8 cellular contexts compared by ENCODE assay signal in genomic region chr15:40807028-40807887, GRCh38. TPM values are rescaled to one million over a fixed set of nuclear protein-coding genes. Genes with fewer than 3 reads are reported as not detected.
DNase-seq lines count a peak whose midpoint lies in the region; ATAC-seq and TF ChIP-seq lines count a peak whose summit lies in the region.

TSS of gene DNAJC17 (minus strand) at chr15:40807473. CDS start at chr15:40807446, 27 bp downstream.
TSS of gene ZFYVE19 (plus strand) at chr15:40807089. CDS start at chr15:40807590, 501 bp downstream.

- peak; percentile 94 for ATAC-seq in GM18502 (IDR thresholded peaks at IDR 0.05; ENCODE audit: poor library complexity, unreplicated experiment)
- ATAC-seq in HG02970 (IDR thresholded peaks at IDR 0.05; ENCODE audit: low FRiP score, unreplicated experiment), result peak; percentile 92
- peak; percentile 99 for ATAC-seq in right cardiac atrium

- WGBS in right cardiac atrium, result under 1% methylated on average over 64 of the region's 64 CpGs

- no peaks in the 10 kb centered on the region for H3K27me3 Mint-ChIP-seq in T-helper 2 cell treated with Interferon-gamma antibody and Interleukin-4, amounts not matched to agents 5 μg/mL and 100 μg/mL, for 36 hours (ENCODE audit: low read depth)

- H3K27ac Mint-ChIP-seq in T-helper 2 cell treated with Interferon-gamma antibody and Interleukin-4, amounts not matched to agents 5 μg/mL and 100 μg/mL, for 36 hours, result peak within 1 kb of the TSS; percentile 99

- DNase-seq in NCI-H1930 (lab: John Stamatoyannopoulos, UW) (peak; percentile 93 to 95), ascending aorta (ENCODE audit: low spot score in 2 of 2) (peak; percentile 91 to 98), right cardiac atrium (peak; percentile 98 to 99 (median 99)), putamen (ENCODE audit: low spot score) (peak; percentile 99), vagina (ENCODE audit: extremely low spot score in 2 of 2) (peak in 1 of 2 donors; percentile 94)
- peak; percentile 95 for DNase-seq in T-helper 2 cell treated with Interferon-gamma antibody and Interleukin-4, amounts not matched to agents 5 μg/mL and 100 μg/mL, for 36 hours (ENCODE audit: low spot score)

- intact Hi-C loops in ascending aorta (cut with DNase I), result loop anchor here (1.0 to 5.0 kb wide), 3 partner anchors 52 to 115 kb away; partner anchors contain the start of genes RMDN3 and VPS18
- intact Hi-C loops in right cardiac atrium (cut with DNase I), result no loop called here
- intact Hi-C loops in vagina (cut with DNase I), result no loop called here

- H3K4me1 ChIP-seq in ascending aorta (peaks cover 0 to 18% of the 10 kb centered on the region in 2 donors), right cardiac atrium (ENCODE audit: control insufficient read depth, insufficient read depth, low read length) (peaks cover 3% of the 10 kb centered on the region), vagina (peaks cover 35% of the 10 kb centered on the region)

- H3K27ac ChIP-seq in ascending aorta (peak within 1 kb of the TSS; percentile 89 to 93), right cardiac atrium (ENCODE audit: low read length) (peak within 1 kb of the TSS; percentile 69), vagina (peak within 1 kb of the TSS; percentile 96)

- H3K9me3 ChIP-seq in ascending aorta, result no peaks in the 10 kb centered on the region
- no peaks in the 10 kb centered on the region for H3K9me3 ChIP-seq in right cardiac atrium (ENCODE audit: control insufficient read depth, low read length)
- no peaks in the 10 kb centered on the region for H3K9me3 ChIP-seq in vagina

- peaks cover 20% of the 10 kb centered on the region for H3K36me3 Mint-ChIP-seq in T-helper 2 cell treated with Interferon-gamma antibody and Interleukin-4, amounts not matched to agents 5 μg/mL and 100 μg/mL, for 36 hours (ENCODE audit: low read depth)

- TF ChIP-seq POLR2A in vagina (IDR thresholded peaks at IDR 0.05), result no peak

- peak within 1 kb of the TSS; percentile 98 for H3K4me3 Mint-ChIP-seq in T-helper 2 cell treated with Interferon-gamma antibody and Interleukin-4, amounts not matched to agents 5 μg/mL and 100 μg/mL, for 36 hours

- peaks cover 13% of the 10 kb centered on the region for H3K4me1 Mint-ChIP-seq in T-helper 2 cell treated with Interferon-gamma antibody and Interleukin-4, amounts not matched to agents 5 μg/mL and 100 μg/mL, for 36 hours (ENCODE audit: low read depth)

- H3K36me3 ChIP-seq in ascending aorta, result peaks cover 0 to 13% of the 10 kb centered on the region in 2 donors
- peaks cover 0 to 12% of the 10 kb centered on the region in 2 donors for H3K36me3 ChIP-seq in vagina

- H3K27me3 ChIP-seq in ascending aorta (no peaks in the 10 kb centered on the region), right cardiac atrium (ENCODE audit: control insufficient read depth, insufficient read depth) (no peaks in the 10 kb centered on the region), vagina (no peaks in the 10 kb centered on the region)

- H3K9me3 Mint-ChIP-seq in T-helper 2 cell treated with Interferon-gamma antibody and Interleukin-4, amounts not matched to agents 5 μg/mL and 100 μg/mL, for 36 hours, result no peaks in the 10 kb centered on the region

- H3K4me3 ChIP-seq in ascending aorta (peak within 1 kb of the TSS; percentile 77 to 88), right cardiac atrium (ENCODE audit: low read length) (peak within 1 kb of the TSS; percentile 57), vagina (peak within 1 kb of the TSS; percentile 69 to 86)

- TF ChIP-seq CTCF in ascending aorta (IDR thresholded peaks at IDR 0.05), result peak in 2 of 3 experiments; percentile 5 to 7
- TF ChIP-seq CTCF in vagina (IDR thresholded peaks at IDR 0.05), result peak in 2 of 3 experiments; percentile 2 to 11

RNA-seq across cellular contexts. Expression of gene DNAJC17, which starts in this region (rescaled TPM):
- total RNA-seq in ascending aorta, result 26.2 TPM
- total RNA-seq in right cardiac atrium, result 10 to 100 TPM; 17.1 to 19.6 (median 18.8) TPM
- 30.6 TPM for polyA plus RNA-seq in right cardiac atrium
- 14.0 TPM for total RNA-seq in vagina

RNA-seq across cellular contexts. Expression of gene ZFYVE19, which starts in this region (rescaled TPM):
- total RNA-seq in ascending aorta (61.0 TPM), right cardiac atrium (10 to 100 TPM; 14.4 to 25.7 (median 19.3) TPM), vagina (34.4 TPM)
- polyA plus RNA-seq in right cardiac atrium, result 15.6 TPM
